ENCODE assay signal across 8 cellular contexts in the genomic region with DNA sequence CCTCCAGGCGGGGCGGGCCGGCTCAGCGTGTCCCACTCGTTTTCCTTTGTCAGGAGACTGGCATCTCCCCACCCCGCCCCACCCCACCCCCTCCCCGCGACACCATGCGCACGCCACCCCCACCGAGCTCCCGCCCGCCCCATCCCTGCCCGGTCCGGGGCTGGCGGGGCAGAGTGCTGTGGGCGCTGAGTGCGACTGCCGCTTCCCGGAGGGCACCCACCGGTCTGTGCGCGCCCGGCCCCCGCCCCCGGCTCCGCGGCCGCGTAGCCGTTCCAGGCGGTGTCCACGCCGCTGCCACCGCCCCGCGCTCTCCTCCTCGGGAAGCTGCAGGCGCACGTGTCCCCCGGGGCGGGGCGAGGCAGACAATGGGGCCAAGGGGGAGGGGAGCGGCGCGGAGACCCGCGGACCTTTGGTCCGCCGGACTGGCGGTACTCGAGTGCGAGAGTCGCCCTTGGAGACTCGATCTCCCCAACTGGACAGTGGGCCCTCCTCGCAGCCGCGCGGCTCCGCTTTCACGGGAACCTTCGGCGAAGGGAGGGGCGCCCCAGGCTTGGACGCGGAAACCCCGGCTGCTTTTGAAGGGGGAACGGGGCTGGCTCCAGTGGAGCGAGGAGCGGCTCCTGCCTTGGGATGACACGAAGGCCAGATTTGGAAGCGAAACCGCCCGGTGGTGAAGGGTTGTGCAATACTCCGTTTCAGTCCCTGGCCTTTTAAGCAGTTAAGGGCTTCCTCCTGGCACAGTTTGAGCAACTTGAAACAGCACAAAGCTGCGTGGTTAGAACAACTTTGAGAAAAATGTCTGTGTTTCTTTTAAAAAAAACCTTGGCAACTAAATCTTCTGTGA. TPM values are rescaled to one million over a fixed set of nuclear protein-coding genes. Genes with fewer than 3 reads are reported as not detected.
DNase-seq lines count a peak whose midpoint lies in the region; ATAC-seq and TF ChIP-seq lines count a peak whose summit lies in the region.

No MANE protein-coding gene starts in this region.

- H3K36me3 ChIP-seq in ES-I3 (ENCODE audit: insufficient read depth, low read length) (peaks cover 8% of the 10 kb centered on the region), H7 (replicated peaks; ENCODE audit: control insufficient read depth, insufficient read depth, low read length) (peaks cover 12% of the 10 kb centered on the region), RWPE2 (ENCODE audit: low read depth) (peaks cover 31% of the 10 kb centered on the region), suprapubic skin (no peaks in the 10 kb centered on the region)

- WGBS in suprapubic skin = 0% methylated on average over 6 of the region's 76 CpGs

- TF ChIP-seq CTCF in RWPE2 (IDR thresholded peaks at IDR 0.05; ENCODE audit: poor library complexity, severe bottlenecking) = no peak
- no peak for TF ChIP-seq CTCF in suprapubic skin (IDR thresholded peaks at IDR 0.05)

- H3K27ac ChIP-seq in RWPE2 (ENCODE audit: poor library complexity, severe bottlenecking) (peak overlapping the region; percentile 92), suprapubic skin (peak overlapping the region; percentile 100)

- H3K9ac ChIP-seq in ES-I3 (ENCODE audit: low read depth, low read length) = peak overlapping the region; percentile 91

- ATAC-seq in RWPE2 (ENCODE audit: low read depth) = peak; percentile 58

- no peaks in the 10 kb centered on the region for H3K27me3 ChIP-seq in H7 (ENCODE audit: control insufficient read depth, insufficient read depth, low read length)
- no peaks in the 10 kb centered on the region for H3K27me3 ChIP-seq in RWPE2 (ENCODE audit: insufficient read depth, poor library complexity, severe bottlenecking)
- H3K27me3 ChIP-seq in suprapubic skin = no peaks in the 10 kb centered on the region

- TF ChIP-seq POLR2A in suprapubic skin (IDR thresholded peaks at IDR 0.05) = peak in 1 of 2 donors; percentile 71

- no peaks in the 10 kb centered on the region for H3K9me3 ChIP-seq in ES-I3 (ENCODE audit: control insufficient read depth, insufficient read depth, low read length)
- no peaks in the 10 kb centered on the region for H3K9me3 ChIP-seq in RWPE2 (ENCODE audit: severe bottlenecking)
- H3K9me3 ChIP-seq in suprapubic skin = no peaks in the 10 kb centered on the region

- H3K4me3 ChIP-seq in H7 (ENCODE audit: insufficient read depth, low read depth, low read length) = peak overlapping the region; percentile 68
- peak overlapping the region; percentile 69 for H3K4me3 ChIP-seq in RWPE2 (ENCODE audit: severe bottlenecking)
- peak overlapping the region; percentile 95 for H3K4me3 ChIP-seq in suprapubic skin

- peaks cover 20% of the 10 kb centered on the region for H3K4me1 ChIP-seq in ES-I3 (ENCODE audit: insufficient read depth, low read length)
- H3K4me1 ChIP-seq in RWPE2 (ENCODE audit: insufficient read depth, poor library complexity, severe bottlenecking) = peaks cover 19% of the 10 kb centered on the region
- peaks cover 38% of the 10 kb centered on the region for H3K4me1 ChIP-seq in suprapubic skin

- TF ChIP-seq EP300 in suprapubic skin (IDR thresholded peaks at IDR 0.05) = no peak

- DNase-seq in H7 (peak; percentile 91), LoVo (ENCODE audit: low spot score) (peak; percentile 85), RWPE2 (ENCODE audit: low spot score) (peak; percentile 90), germinal center (ENCODE audit: low spot score) (peak; percentile 66), non-pigmented ciliary epithelial cell (ENCODE audit: low read depth) (peak; percentile 68), suprapubic skin (ENCODE audit: low spot score in 2 of 2) (peak; percentile 94 to 95)
- DNase-seq in activated naive CD4-positive, alpha-beta T cell treated with Interleukin-2 at 50 U/mL for 16 hours = peak; percentile 80

RNA-seq across cellular contexts. Expression of a gene that starts 1.1 kb away (rescaled TPM):
- total RNA-seq in H7 (2014; rRNA removed; shearing (Covaris generic)) = 58.0 and 60.7 TPM in 2 replicates
- total RNA-seq in suprapubic skin = 10 to 100 TPM; 59.7 to 71.4 (median 64.3) TPM

RNA-seq across cellular contexts. Expression of a gene that starts 50.1 kb away (rescaled TPM):
- total RNA-seq in H7 (2014; rRNA removed; shearing (Covaris generic)) = 30.6 and 38.4 TPM in 2 replicates
- total RNA-seq in suprapubic skin = 100 to 1,000 TPM in 1 of 4 donors, 10 to 100 TPM in 3; 30.3 to 125 (median 47.8) TPM

Comparison
In these comparisons a context has a peak if more than half of its experiments do, and no peak if none do; other contexts are left out.
1. Peak in every context shown above with its lines: DNase-seq, ATAC-seq, H3K4me3 ChIP-seq and H3K27ac ChIP-seq.